8 cellular contexts compared by ENCODE assay signal in genomic region chr4:140156529-140157171, GRCh38. TPM values are rescaled to one million over a fixed set of nuclear protein-coding genes. Genes with fewer than 3 reads are reported as not detected.
A peak's percentile ranks its signal among the peaks of the same experiment; 100 is the strongest.
DNase-seq lines count a peak whose midpoint lies in the region; ATAC-seq and TF ChIP-seq lines count a peak whose summit lies in the region.

No MANE protein-coding gene starts in this region.

- H3K4me1 ChIP-seq in suprapubic skin, result peaks cover 7% of the 10 kb centered on the region

- ATAC-seq in GM21360 (IDR thresholded peaks at IDR 0.05; ENCODE audit: unreplicated experiment) (peak; percentile 52), HG03558 (IDR thresholded peaks at IDR 0.05; ENCODE audit: extremely low read depth, unreplicated experiment) (peak; percentile 63)

- H3K27ac ChIP-seq in suprapubic skin (no peak overlapping the region), brain microvascular endothelial cell (no peak overlapping the region)

- no peak for TF ChIP-seq POLR2A in suprapubic skin (IDR thresholded peaks at IDR 0.05)

- H3K9me3 ChIP-seq in suprapubic skin, result no peaks in the 10 kb centered on the region

- H3K27me3 ChIP-seq in suprapubic skin (no peaks in the 10 kb centered on the region), brain microvascular endothelial cell (replicated peaks) (no peaks in the 10 kb centered on the region)

- DNase-seq in CD1c-positive myeloid dendritic cell (ENCODE audit: extremely low spot score), result peak; percentile 56
- DNase-seq in activated T-helper 9 cell treated with anti-CD3 and anti-CD28 coated beads, Interleukin-2, amount 50 U/mL, for 16 hours (ENCODE audit: low read depth), result peak; percentile 9
- DNase-seq in NCI-H510A (lab: John Stamatoyannopoulos, UW), result no peak
- no peak for DNase-seq in suprapubic skin (ENCODE audit: low spot score in 2 of 2)
- no peak for DNase-seq in brain microvascular endothelial cell
- no peak for DNase-seq in SHP77 treated with DMSO at 0.1 percent for 48 hours (lab: John Stamatoyannopoulos, UW)

- 72% methylated on average over 4 of the region's 4 CpGs for WGBS in suprapubic skin

- H3K4me3 ChIP-seq in suprapubic skin (no peak overlapping the region), brain microvascular endothelial cell (ENCODE audit: low read depth, low read length) (no peak overlapping the region)

- in situ Hi-C loops in brain microvascular endothelial cell (cut with HindIII; ENCODE audit: low pct_ligation_motif_present, low sequenced_read_pairs), result loop anchor here (10.0 kb wide), 1 partner anchor 88 kb away; no protein-coding TSS in a partner anchor

- no peak for TF ChIP-seq EP300 in suprapubic skin (IDR thresholded peaks at IDR 0.05)

- H3K36me3 ChIP-seq in suprapubic skin, result no peaks in the 10 kb centered on the region
- no peaks in the 10 kb centered on the region for H3K36me3 ChIP-seq in brain microvascular endothelial cell (replicated peaks)

- TF ChIP-seq CTCF in suprapubic skin (IDR thresholded peaks at IDR 0.05) (no peak), brain microvascular endothelial cell (IDR thresholded peaks at IDR 0.05; ENCODE audit: low read depth, low read length, missing control alignments) (no peak)

RNA-seq across cellular contexts. Expression of gene MAML3, which starts 2.7 kb away (rescaled TPM):
- total RNA-seq in suprapubic skin, result 10 to 100 TPM; 18.2 to 42.7 (median 28.6) TPM

Comparison
In these comparisons a context has a peak if more than half of its experiments do, and no peak if none do; other contexts are left out.
1. DNase-seq: peak in CD1c-positive myeloid dendritic cell (single experiment) and activated T-helper 9 cell treated with anti-CD3 and anti-CD28 coated beads, Interleukin-2, amount 50 U/mL, for 16 hours (single experiment); none in NCI-H510A (single experiment), suprapubic skin (0 of 2), brain microvascular endothelial cell (single experiment) and SHP77 treated with DMSO at 0.1 percent for 48 hours (single experiment).